ENCODE assay signal across 11 cellular contexts in the genomic region with DNA sequence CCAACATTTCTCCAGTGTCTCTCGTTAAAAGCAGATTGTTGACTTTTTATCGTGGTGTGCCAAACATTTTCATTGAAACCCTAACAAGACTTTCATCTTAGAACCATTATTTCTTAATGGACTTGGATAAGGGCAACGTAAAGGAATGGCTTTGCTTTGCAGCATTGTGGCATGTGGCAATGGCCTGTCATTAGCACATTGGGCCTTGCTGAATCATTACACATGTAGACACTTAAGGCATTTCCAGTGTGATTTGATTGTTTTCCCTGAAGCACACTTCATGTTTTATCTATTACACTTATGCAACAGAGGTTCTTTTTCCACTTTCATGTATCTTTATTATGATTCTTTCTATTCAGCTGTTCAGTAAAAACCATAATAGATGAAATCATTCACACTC.
"Had no signal": no experiment of that assay in that cellular context is flagged by ENCODE, and none has a peak within 500 bp of the region (broad histone marks: within the 10 kb centered on the region; RNA-seq: fewer than 3 reads in every experiment).

No MANE protein-coding gene starts in this region.

- DNase-seq: activated naive CD4-positive, alpha-beta T cell treated with anti-CD3 and anti-CD28 coated beads, Interleukin-2, amount 10 ng/mL, durations not matched to agents 7 days and 5 days; adrenal gland; cortex of kidney; effector memory CD4-positive, alpha-beta T cell; immature natural killer cell; stimulated activated CD4-positive, alpha-beta T cell treated with anti-CD3 and anti-CD28 coated beads, Interleukin-15, amount 100 ng/mL, for 24 hours; stimulated activated CD4-positive, alpha-beta T cell treated with anti-CD3 and anti-CD28 coated beads, Interleukin-4, amount 100 ng/mL, for 4 hours; stimulated activated naive CD8-positive, alpha-beta T cell treated with anti-CD3 and anti-CD28 coated beads, Interleukin-15, amount 100 ng/mL, for 72 hours had no signal

- H3K4me1 ChIP-seq: adrenal gland had no signal

- H3K4me3 ChIP-seq: adrenal gland, tibial artery had no signal

- ATAC-seq: activated CD4-positive, CD25-positive, alpha-beta regulatory T cell treated with anti-CD3 and anti-CD28 coated beads, Interleukin-2, amount 50 U/mL, for 24 hours; natural killer cell treated with Interleukin-12 subunit alpha and Interleukin-12 subunit beta and Interleukin-15 and Interleukin-18, amount 100 ng/mL, for 72 hours; stimulated activated naive CD8-positive, alpha-beta T cell treated with anti-CD3 and anti-CD28 coated beads, Interleukin-15, amount 100 ng/mL, for 72 hours had no signal

- H3K36me3 ChIP-seq: adrenal gland, tibial artery had no signal

- H3K9me3 ChIP-seq: adrenal gland, tibial artery had no signal

- H3K27me3 ChIP-seq: adrenal gland, tibial artery had no signal

- H3K27ac ChIP-seq: adrenal gland, tibial artery had no signal
